ENCODE assay signal across 8 cellular contexts in genomic region chr4:107989162-107989536, GRCh38. TPM values are rescaled to one million over a fixed set of nuclear protein-coding genes. Genes with fewer than 3 reads are reported as not detected.
DNase-seq lines count a peak whose midpoint lies in the region; TF ChIP-seq lines count a peak whose summit lies in the region.

No MANE protein-coding gene starts in this region.

- H3K27ac Mint-ChIP-seq in T-helper 2 cell treated with Interferon-gamma antibody and Interleukin-4, amounts not matched to agents 5 μg/mL and 100 μg/mL, for 36 hours = peak overlapping the region; percentile 82

- no peak for TF ChIP-seq CTCF in fibroblast of the aortic adventitia (IDR thresholded peaks at IDR 0.05; ENCODE audit: insufficient read depth, low read length)
- no peak for TF ChIP-seq CTCF in retinal pigment epithelial cell (conservative IDR thresholded peaks at IDR 0.05; ENCODE audit: low read depth, low read length)

- peaks cover 26% of the 10 kb centered on the region for H3K4me1 Mint-ChIP-seq in T-helper 2 cell treated with Interferon-gamma antibody and Interleukin-4, amounts not matched to agents 5 μg/mL and 100 μg/mL, for 36 hours (ENCODE audit: low read depth)

- H3K4me3 ChIP-seq in fibroblast of the aortic adventitia (ENCODE audit: low read depth, low read length) (peak overlapping the region; percentile 90), retinal pigment epithelial cell (ENCODE audit: low read length) (peak overlapping the region; percentile 76)

- H3K27me3 Mint-ChIP-seq in T-helper 2 cell treated with Interferon-gamma antibody and Interleukin-4, amounts not matched to agents 5 μg/mL and 100 μg/mL, for 36 hours (ENCODE audit: low read depth) = no peaks in the 10 kb centered on the region

- no peaks in the 10 kb centered on the region for H3K9me3 Mint-ChIP-seq in T-helper 2 cell treated with Interferon-gamma antibody and Interleukin-4, amounts not matched to agents 5 μg/mL and 100 μg/mL, for 36 hours

- DNase-seq in T-helper 2 cell treated with Interferon-gamma antibody and Interleukin-4, amounts not matched to agents 5 μg/mL and 100 μg/mL, for 36 hours (ENCODE audit: low spot score) = no peak
- DNase-seq in T-helper 2 cell (no peak), RKO (ENCODE audit: low spot score) (peak; percentile 8), fibroblast of the aortic adventitia (ENCODE audit: low read depth) (no peak), retinal pigment epithelial cell (ENCODE audit: low read depth) (no peak), DMS153 (lab: John Stamatoyannopoulos, UW) (no peak)
- no peak for DNase-seq in activated CD4-positive, CD25-positive, alpha-beta regulatory T cell treated with anti-CD3 and anti-CD28 coated beads, Interleukin-2, amount 50 U/mL, for 72 hours
- no peak for DNase-seq in activated CD4-positive, CD25-positive, alpha-beta regulatory T cell (lab: John Stamatoyannopoulos, UW)

- peaks cover 3% of the 10 kb centered on the region for H3K36me3 Mint-ChIP-seq in T-helper 2 cell treated with Interferon-gamma antibody and Interleukin-4, amounts not matched to agents 5 μg/mL and 100 μg/mL, for 36 hours (ENCODE audit: low read depth)

- peak overlapping the region; percentile 89 for H3K4me3 Mint-ChIP-seq in T-helper 2 cell treated with Interferon-gamma antibody and Interleukin-4, amounts not matched to agents 5 μg/mL and 100 μg/mL, for 36 hours

RNA-seq across cellular contexts. Expression of gene HADH, which starts 0.5 kb away (rescaled TPM):
- total RNA-seq in fibroblast of the aortic adventitia (ENCODE audit: low replicate concordance) = 4.3 and 14.1 TPM in 2 replicates

RNA-seq across cellular contexts. Expression of gene CYP2U1, which starts 57.8 kb away (rescaled TPM):
- total RNA-seq in fibroblast of the aortic adventitia (ENCODE audit: low replicate concordance) = 17.3 and 29.3 TPM in 2 replicates
